Comparison of ENCODE assay signal across 11 cellular contexts in genomic region chr16:27431773-27432599, GRCh38. TPM values are rescaled to one million over a fixed set of nuclear protein-coding genes. Genes with fewer than 3 reads are reported as not detected.
A peak's percentile ranks its signal among the peaks of the same experiment; 100 is the strongest.
DNase-seq lines count a peak whose midpoint lies in the region; FAIRE-seq and TF ChIP-seq lines count a peak whose summit lies in the region.
"Had no signal": no experiment of that assay in that cellular context is flagged by ENCODE, and none has a peak within 500 bp of the region (broad histone marks: within the 10 kb centered on the region; RNA-seq: fewer than 3 reads in every experiment).

No MANE protein-coding gene starts in this region.

- no peak overlapping the region for H2BK12ac ChIP-seq in H9 (ENCODE audit: insufficient read length, low read depth, low read length)

- H3K4me2 ChIP-seq in H9 (ENCODE audit: insufficient read depth, insufficient read length, low read length), result no peak overlapping the region

- H3K27me3 Mint-ChIP-seq in H9 (ENCODE audit: low read depth), result peaks cover 2% of the 10 kb centered on the region; the same call in 1 of the 2 replicates
- H3K27me3 Mint-ChIP-seq in activated T-cell treated with anti-CD3 and anti-CD28 coated beads, Interleukin-2, amount 50 U/mL, for 24 hours, result no peaks in the 10 kb centered on the region

- H2BK20ac ChIP-seq in H9 (ENCODE audit: low read depth, low read length, poor library complexity, severe bottlenecking), result no peak overlapping the region

- no peak for FAIRE-seq in HTR-8/SVneo (lab: Jason Lieb, UNC)
- FAIRE-seq: pancreas had no signal

- H3K27me3 ChIP-seq in H9 (ENCODE audit: insufficient read depth, low read length) (no peaks in the 10 kb centered on the region), transverse colon (no peaks in the 10 kb centered on the region)
- H3K27me3 ChIP-seq: adrenal gland, pancreas had no signal

- no peak overlapping the region for H4K91ac ChIP-seq in H9 (ENCODE audit: insufficient read length, low read depth, low read length)

- H3K4me1 ChIP-seq in H9 (ENCODE audit: insufficient read depth, low read length), result no peaks in the 10 kb centered on the region
- no peaks in the 10 kb centered on the region for H3K4me1 ChIP-seq in transverse colon
- H3K4me1 ChIP-seq: adrenal gland, pancreas had no signal

- no peak overlapping the region for H3K4me3 Mint-ChIP-seq in H9
- H3K4me3 Mint-ChIP-seq in activated T-cell treated with anti-CD3 and anti-CD28 coated beads, Interleukin-2, amount 50 U/mL, for 24 hours, result no peak overlapping the region

- H3K79me2 ChIP-seq in H9 (ENCODE audit: insufficient read depth, low read length), result no peaks in the 10 kb centered on the region

- no peak overlapping the region for H3T11ph ChIP-seq in H9 (ENCODE audit: low read length)

- no peak overlapping the region for H3K23ac ChIP-seq in H9 (ENCODE audit: insufficient read length, low read depth, low read length)

- peaks cover 0 to 3% of the 10 kb centered on the region in 2 experiments; a peak in 1 of 4 replicates for H3K4me1 Mint-ChIP-seq in H9
- peaks cover 56% of the 10 kb centered on the region for H3K4me1 Mint-ChIP-seq in activated T-cell treated with anti-CD3 and anti-CD28 coated beads, Interleukin-2, amount 50 U/mL, for 24 hours (ENCODE audit: low read depth)

- no peak for TF ChIP-seq POLR2A in lower leg skin (IDR thresholded peaks at IDR 0.05)
- TF ChIP-seq POLR2A in transverse colon (IDR thresholded peaks at IDR 0.05), result no peak

- H3K9me3 Mint-ChIP-seq in H9, result no peaks in the 10 kb centered on the region
- no peaks in the 10 kb centered on the region for H3K9me3 Mint-ChIP-seq in activated T-cell treated with anti-CD3 and anti-CD28 coated beads, Interleukin-2, amount 50 U/mL, for 24 hours

- in situ Hi-C loops in transverse colon (cut with MboI; ENCODE audit: low pct_ligation_motif_present in 1 of 4, low pct_unique_long_range_greater_than_20kb in 1 of 4, low sequenced_read_pairs in 3 of 4), result no loop called here

- no CpG with 5 or more reads among the region's 15 CpGs for WGBS in H9 (ENCODE audit: extremely low coverage, insufficient read length, low lambda C conversion rate)
- 57 to 69% methylated on average over 15 of the region's 15 CpGs for WGBS in lower leg skin, 2 donors
- WGBS in transverse colon (ENCODE audit: low coverage in 1 of 2), 2 donors, result 81% methylated on average over 15 of the region's 15 CpGs; no CpG with 5 or more reads in 1 of the 2 donors

- H3K36me3 Mint-ChIP-seq in H9 (ENCODE audit: insufficient read depth in 1 of 3, low read depth in 3 of 3), result no peaks in the 10 kb centered on the region; a peak in 1 of 7 replicates
- peaks cover 96% of the 10 kb centered on the region for H3K36me3 Mint-ChIP-seq in activated T-cell treated with anti-CD3 and anti-CD28 coated beads, Interleukin-2, amount 50 U/mL, for 24 hours (ENCODE audit: low read depth)

- H2AFZ ChIP-seq in H9 (ENCODE audit: low read length), result no peak overlapping the region

- H3K14ac ChIP-seq in H9 (ENCODE audit: insufficient read depth, low read length), result no peak overlapping the region; the same call in 1 of the 2 replicates

- no peak overlapping the region for H4K8ac ChIP-seq in H9 (replicated peaks; ENCODE audit: insufficient read length, low read depth, low read length)

- TF ChIP-seq EP300 in transverse colon (IDR thresholded peaks at IDR 0.05; ENCODE audit: low read depth), result no peak

- H3K4me3 ChIP-seq in AG10803 (ENCODE audit: low read length) (no peak overlapping the region), lower leg skin (ENCODE audit: low read depth, poor library complexity, severe bottlenecking) (no peak overlapping the region), transverse colon (no peak overlapping the region)
- H3K4me3 ChIP-seq: adrenal gland, pancreas had no signal

- H3K23me2 ChIP-seq in H9 (ENCODE audit: insufficient read length, low read depth, low read length, poor library complexity, severe bottlenecking), result no peaks in the 10 kb centered on the region

- H2AK5ac ChIP-seq in H9 (ENCODE audit: insufficient read length, low read length), result no peak overlapping the region

- no peak overlapping the region for H3K9ac ChIP-seq in H9 (ENCODE audit: extremely low read depth, insufficient read length, low read length)

- no peak overlapping the region for H2BK15ac ChIP-seq in H9 (ENCODE audit: low read depth, low read length)

- no peak for TF ChIP-seq CTCF in AG10803 (conservative IDR thresholded peaks at IDR 0.05; ENCODE audit: low read length)
- no peak for TF ChIP-seq CTCF in H9 (conservative IDR thresholded peaks at IDR 0.05)
- TF ChIP-seq CTCF in lower leg skin (IDR thresholded peaks at IDR 0.05), result no peak
- TF ChIP-seq CTCF in transverse colon (IDR thresholded peaks at IDR 0.05), result no peak

- DNase-seq in AG10803 (ENCODE audit: low read depth) (peak; percentile 37), H9 (peak; percentile 15), lower leg skin (ENCODE audit: low spot score in 2 of 2) (peak; percentile 11 to 68), NCI-H748 (lab: John Stamatoyannopoulos, UW; ENCODE audit: unreplicated experiment) (no peak), transverse colon (no peak), HTR-8/SVneo (ENCODE audit: insufficient read length, low spot score) (no peak), pons (ENCODE audit: low spot score) (no peak)
- peak; percentile 37 for DNase-seq in activated T-cell treated with anti-CD3 and anti-CD28 coated beads, Interleukin-2, amount 50 U/mL, for 24 hours

- no peak overlapping the region for H3K18ac ChIP-seq in H9 (ENCODE audit: insufficient read length, low read depth, low read length)

- H4K5ac ChIP-seq in H9 (ENCODE audit: insufficient read length, low read depth, low read length), result no peak overlapping the region

- intact Hi-C loops in lower leg skin (cut with DNase I; ENCODE audit: low total_unique reads), result no loop called here
- intact Hi-C loops in transverse colon (cut with DNase I; ENCODE audit: low total_unique reads), result no loop called here

- H3K56ac ChIP-seq in H9 (ENCODE audit: insufficient read length, low read depth, low read length), result no peak overlapping the region

- no peak overlapping the region; a peak in 1 of 7 replicates for H3K27ac Mint-ChIP-seq in H9
- H3K27ac Mint-ChIP-seq in activated T-cell treated with anti-CD3 and anti-CD28 coated beads, Interleukin-2, amount 50 U/mL, for 24 hours, result peak overlapping the region; percentile 92

- no peaks in the 10 kb centered on the region for H3K79me1 ChIP-seq in H9 (ENCODE audit: insufficient read depth, low read depth, low read length, poor library complexity, severe bottlenecking)

- no peak overlapping the region for H2BK120ac ChIP-seq in H9 (ENCODE audit: low read depth, low read length, poor library complexity, severe bottlenecking)

- H3K36me3 ChIP-seq in transverse colon, result no peaks in the 10 kb centered on the region
- H3K36me3 ChIP-seq: adrenal gland, pancreas had no signal

- H3K9me3 ChIP-seq in H9 (ENCODE audit: control insufficient read depth, low read depth, low read length) (no peaks in the 10 kb centered on the region), transverse colon (no peaks in the 10 kb centered on the region)
- H3K9me3 ChIP-seq: adrenal gland, pancreas had no signal

- no peaks in the 10 kb centered on the region for H4K20me1 ChIP-seq in H9 (ENCODE audit: control insufficient read depth, insufficient read depth, insufficient read length)

- no peak overlapping the region for H3K27ac ChIP-seq in H9 (ENCODE audit: insufficient read length, low read depth, low read length)
- no peak overlapping the region for H3K27ac ChIP-seq in transverse colon
- H3K27ac ChIP-seq: adrenal gland, HL-60, pancreas had no signal

- H3K4ac ChIP-seq in H9 (ENCODE audit: low read depth, low read length), result no peak overlapping the region

- H2BK5ac ChIP-seq in H9 (ENCODE audit: insufficient read length, low read length), result no peak overlapping the region

RNA-seq across cellular contexts. Expression of gene IL21R, which starts 30.0 kb away (rescaled TPM):
- 0.07 and 0.11 TPM in 2 replicates for total RNA-seq in H9 (2021)
- under 1 TPM; 0.15 to 0.58 (median 0.37) TPM for total RNA-seq in lower leg skin
- total RNA-seq in transverse colon, result 1 to 10 TPM in 1 of 4 donors, under 1 TPM in 2, not detected in 1; 0.20 to 1.1 (median 0.27) TPM

Comparison
In these comparisons a context has a peak if more than half of its experiments do, and no peak if none do; other contexts are left out.
1. DNase-seq: peak in AG10803 (single experiment), H9 (single experiment), activated T-cell treated with anti-CD3 and anti-CD28 coated beads, Interleukin-2, amount 50 U/mL, for 24 hours (single experiment) and lower leg skin (2 of 2); none in NCI-H748 (single experiment), transverse colon (single experiment), HTR-8/SVneo (single experiment) and pons (single experiment).